In genomic region chr3:176873261-176873660, GRCh38 we compare ENCODE assay signal across 17 cellular contexts.
A peak's percentile ranks its signal among the peaks of the same experiment; 100 is the strongest.
DNase-seq lines count a peak whose midpoint lies in the region; ATAC-seq, FAIRE-seq and TF ChIP-seq lines count a peak whose summit lies in the region.
"Had no signal": no experiment of that assay in that cellular context is flagged by ENCODE, and none has a peak within 500 bp of the region (broad histone marks: within the 10 kb centered on the region; RNA-seq: fewer than 3 reads in every experiment).

No MANE protein-coding gene starts in this region.

- POLR2A ChIA-PET in H1 (lab: Charles Lee; ENCODE audit: partially characterized antibody), result interaction anchor here (1.7 kb wide), 1 partner anchor 66 kb away, joined by 5 read pairs; no protein-coding TSS in a partner anchor
- POLR2A ChIA-PET in naive thymus-derived CD4-positive, alpha-beta T cell (lab: Charles Lee), result no interaction called here

- H3K79me2 ChIP-seq in H1 (ENCODE audit: control insufficient read depth in 1 of 2, insufficient read depth in 2 of 2, low read length in 2 of 2), result no peaks in the 10 kb centered on the region

- no peak for TF ChIP-seq CTCF in H1 (IDR thresholded peaks at IDR 0.05; ENCODE audit: control extremely low read depth in 1 of 3, insufficient read depth in 1 of 3, low read depth in 1 of 3, low read length in 3 of 3)
- TF ChIP-seq CTCF in endothelial cell (IDR thresholded peaks at IDR 0.05; ENCODE audit: unreplicated experiment), result no peak

- no peak overlapping the region for H3K56ac ChIP-seq in H1 (replicated peaks; ENCODE audit: insufficient read length, low read depth, low read length)

- H4K20me1 ChIP-seq in H1 (replicated peaks in 1 of 2; ENCODE audit: control insufficient read depth in 1 of 2, insufficient read depth in 2 of 2, low read length in 2 of 2), result no peaks in the 10 kb centered on the region

- H3K27ac ChIP-seq in H1 (ENCODE audit: low read depth, low read length), result no peak overlapping the region
- no peak overlapping the region for H3K27ac ChIP-seq in naive thymus-derived CD4-positive, alpha-beta T cell (ENCODE audit: low read depth, low read length)
- H3K27ac ChIP-seq: colonic mucosa, esophagus squamous epithelium, gastrocnemius medialis, Peyer's patch, SJCRH30, testis had no signal

- no peak overlapping the region for H2BK12ac ChIP-seq in H1 (ENCODE audit: low read depth, low read length)

- H3K4ac ChIP-seq in H1 (replicated peaks; ENCODE audit: insufficient read length, low read depth, low read length), result no peak overlapping the region

- H3K9ac ChIP-seq in H1 (replicated peaks in 1 of 4; ENCODE audit: extremely low read depth in 1 of 4, low read depth in 3 of 4, low read length in 3 of 4), result no peak overlapping the region

- no peak for FAIRE-seq in H1 (lab: Jason Lieb, UNC)
- FAIRE-seq: small intestine had no signal

- no peak overlapping the region for H3K4me3 ChIP-seq in H1 (ENCODE audit: extremely low read depth in 1 of 4, insufficient read depth in 2 of 4, low read depth in 3 of 4, low read length in 4 of 4)
- no peak overlapping the region for H3K4me3 ChIP-seq in naive thymus-derived CD4-positive, alpha-beta T cell (ENCODE audit: low read length)
- H3K4me3 ChIP-seq: colonic mucosa, esophagus squamous epithelium, gastrocnemius medialis, Peyer's patch, SJCRH30, testis had no signal

- no peak overlapping the region for H4K91ac ChIP-seq in H1 (replicated peaks; ENCODE audit: insufficient read length, low read length)

- no peak overlapping the region for H3K23ac ChIP-seq in H1 (ENCODE audit: insufficient read length)

- H3K79me1 ChIP-seq in H1 (ENCODE audit: low read depth, low read length), result no peaks in the 10 kb centered on the region

- peaks cover 0 to 2% (median 0%) of the 10 kb centered on the region in 4 experiments; a peak in 1 of 8 replicates for H3K36me3 ChIP-seq in H1 (ENCODE audit: control insufficient read depth in 2 of 4, insufficient read depth in 4 of 4, low read length in 3 of 4)
- H3K36me3 ChIP-seq in naive thymus-derived CD4-positive, alpha-beta T cell (ENCODE audit: control insufficient read depth in 2 of 3, insufficient read depth in 3 of 3, low read length in 3 of 3), result no peaks in the 10 kb centered on the region
- H3K36me3 ChIP-seq: colonic mucosa, esophagus squamous epithelium, gastrocnemius medialis, Peyer's patch, SJCRH30 had no signal

- H4K5ac ChIP-seq in H1 (ENCODE audit: insufficient read length, low read depth, low read length), result no peak overlapping the region

- peaks cover 13 to 14% of the 10 kb centered on the region in 2 experiments; a peak in 2 of 4 replicates for H3K9me3 ChIP-seq in H1 (ENCODE audit: insufficient read depth in 2 of 2, low read depth in 1 of 2, low read length in 1 of 2)
- H3K9me3 ChIP-seq in naive thymus-derived CD4-positive, alpha-beta T cell (ENCODE audit: control insufficient read depth in 2 of 3, low read length in 3 of 3), result peaks cover 0 to 3% (median 0%) of the 10 kb centered on the region in 3 experiments
- H3K9me3 ChIP-seq: colonic mucosa, gastrocnemius medialis, Peyer's patch, SJCRH30, testis had no signal

- no peak overlapping the region; the same call in 1 of the 2 replicates for H2BK20ac ChIP-seq in H1 (ENCODE audit: low read length)

- TF ChIP-seq RAD21 in H1 (IDR thresholded peaks at IDR 0.05 in 1 of 2, conservative IDR thresholded peaks at IDR 0.05 in 1 of 2; ENCODE audit: low read depth in 2 of 2, low read length in 2 of 2), result no peak

- H3K4me1 Mint-ChIP-seq in naive thymus-derived CD4-positive, alpha-beta T cell, result peaks cover 0 to 9% (median 6%) of the 10 kb centered on the region in 7 donors
- H3K4me1 Mint-ChIP-seq in endothelial cell (ENCODE audit: unreplicated experiment), result peaks cover 2% of the 10 kb centered on the region

- peak overlapping the region in 2 of 9 donors; percentile 8 to 63 for H3K27ac Mint-ChIP-seq in naive thymus-derived CD4-positive, alpha-beta T cell
- H3K27ac Mint-ChIP-seq in endothelial cell (ENCODE audit: unreplicated experiment), result no peak overlapping the region
- H3K27ac Mint-ChIP-seq: CD14-positive monocyte had no signal

- no peaks in the 10 kb centered on the region for H3K27me3 ChIP-seq in H1 (replicated peaks in 1 of 4; ENCODE audit: control insufficient read depth in 3 of 4, extremely low read depth in 1 of 4, insufficient read depth in 3 of 4, low read length in 3 of 4)
- H3K27me3 ChIP-seq in naive thymus-derived CD4-positive, alpha-beta T cell (ENCODE audit: control insufficient read depth in 2 of 2, insufficient read depth in 2 of 2, low read length in 2 of 2), result no peaks in the 10 kb centered on the region
- H3K27me3 ChIP-seq: colonic mucosa, esophagus squamous epithelium, gastrocnemius medialis, Peyer's patch, SJCRH30, testis had no signal

- no peak overlapping the region for H2AK5ac ChIP-seq in H1 (ENCODE audit: low read depth, low read length)

- WGBS in H1 (ENCODE audit: extremely low coverage in 1 of 2, insufficient coverage in 1 of 2, insufficient read length in 1 of 2, insufficient replicate concordance in 2 of 2, low coverage in 1 of 2, low lambda C conversion rate in 2 of 2, missing lambda C conversion rate in 1 of 2), 2 experiments, result 89% methylated on average over 1 of the region's 1 CpG; no CpG with 5 or more reads in 1 of the 2 experiments

- no peak overlapping the region for H3K4me2 ChIP-seq in H1 (ENCODE audit: insufficient read depth in 1 of 2, low read depth in 2 of 2, low read length in 2 of 2)

- DNase-seq in H1 (ENCODE audit: low read depth in 1 of 2, low spot score in 2 of 2) (no peak), endothelial cell (ENCODE audit: low spot score) (no peak)
- no peak for DNase-seq in activated CD8-positive, alpha-beta memory T cell treated with anti-CD3 and anti-CD28 coated beads for 24 hours
- no peak for DNase-seq in naive thymus-derived CD4-positive, alpha-beta T cell
- DNase-seq: esophagus squamous epithelium, NCI-H187 had no signal

- intact Hi-C loops in naive thymus-derived CD4-positive, alpha-beta T cell (cut with micrococcal nuclease), result loop anchor here (2.0 to 5.0 kb wide), 6 partner anchors 179 to 1454 kb away; partner anchors contain the start of gene TBL1XR1 (in 1 of the 2)

- CTCF ChIA-PET in H1 (lab: Charles Lee; ENCODE audit: partially characterized antibody), result interaction anchor here (0.6 to 5.3 kb wide), 29 partner anchors 9 to 460 kb away, joined by 3 to 46 read pairs (median 3); no protein-coding TSS in a partner anchor
- CTCF ChIA-PET in naive thymus-derived CD4-positive, alpha-beta T cell (lab: Charles Lee), result interaction anchor here (0.5 to 2.4 kb wide), 5 partner anchors 65 to 1512 kb away, joined by 3 to 14 read pairs (median 7); no protein-coding TSS in a partner anchor

- peak overlapping the region; percentile 61; the same call in 1 of the 2 replicates for H2BK15ac ChIP-seq in H1 (ENCODE audit: low read length)

- no peak for TF ChIP-seq EP300 in H1 (IDR thresholded peaks at IDR 0.05; ENCODE audit: borderline replicate concordance in 1 of 2, low read depth in 2 of 2, low read length in 2 of 2)

- H2BK5ac ChIP-seq in H1 (ENCODE audit: low read depth, low read length), result no peak overlapping the region

- H3K14ac ChIP-seq in H1 (ENCODE audit: insufficient read length), result no peak overlapping the region

- no peaks in the 10 kb centered on the region for H3K23me2 ChIP-seq in H1 (ENCODE audit: low read depth, low read length)

- ATAC-seq in GM18502 (IDR thresholded peaks at IDR 0.05; ENCODE audit: poor library complexity, unreplicated experiment), result peak; percentile 17
- ATAC-seq in GM21447 (IDR thresholded peaks at IDR 0.05; ENCODE audit: unreplicated experiment), result peak; percentile 7
- peak; percentile 8 for ATAC-seq in HG03342 (IDR thresholded peaks at IDR 0.05; ENCODE audit: unreplicated experiment)
- no peak for ATAC-seq in naive thymus-derived CD4-positive, alpha-beta T cell

- no peak overlapping the region for H3K18ac ChIP-seq in H1 (ENCODE audit: extremely low read depth, low read length)

- no peak overlapping the region for H4K8ac ChIP-seq in H1 (ENCODE audit: extremely low read depth, insufficient read depth, low read length)

- peaks cover 0 to 27% (median 7%) of the 10 kb centered on the region in 11 donors for H3K9me3 Mint-ChIP-seq in naive thymus-derived CD4-positive, alpha-beta T cell
- H3K9me3 Mint-ChIP-seq in endothelial cell (ENCODE audit: unreplicated experiment), result peaks cover 4% of the 10 kb centered on the region

- H2BK120ac ChIP-seq in H1 (replicated peaks; ENCODE audit: low read depth, low read length), result no peak overlapping the region

- peak overlapping the region; percentile 91; the same call in 1 of the 2 replicates for H2AFZ ChIP-seq in H1 (ENCODE audit: low read length)

- H3K4me1 ChIP-seq in H1 (replicated peaks in 1 of 4; ENCODE audit: control insufficient read depth in 3 of 4, insufficient read depth in 4 of 4, low read length in 3 of 4), result no peaks in the 10 kb centered on the region
- no peaks in the 10 kb centered on the region for H3K4me1 ChIP-seq in naive thymus-derived CD4-positive, alpha-beta T cell (ENCODE audit: control insufficient read depth in 2 of 2, insufficient read depth in 2 of 2, low read length in 2 of 2)
- H3K4me1 ChIP-seq: colonic mucosa, gastrocnemius medialis, Peyer's patch, testis had no signal

- H3K27me3 Mint-ChIP-seq in naive thymus-derived CD4-positive, alpha-beta T cell, result peaks cover 0 to 11% (median 4%) of the 10 kb centered on the region in 5 donors
- H3K27me3 Mint-ChIP-seq in endothelial cell (ENCODE audit: unreplicated experiment), result no peaks in the 10 kb centered on the region

- TF ChIP-seq POLR2A in H1 (IDR thresholded peaks at IDR 0.05; ENCODE audit: control extremely low read depth in 1 of 2, low read depth in 2 of 2, low read length in 2 of 2), result no peak

- H3K4me3 Mint-ChIP-seq in naive thymus-derived CD4-positive, alpha-beta T cell, result no peak overlapping the region
- H3K4me3 Mint-ChIP-seq in endothelial cell (ENCODE audit: unreplicated experiment), result no peak overlapping the region
- H3K4me3 Mint-ChIP-seq: CD14-positive monocyte, T-cell had no signal

- peaks cover 0 to 12% (median 0%) of the 10 kb centered on the region in 5 donors for H3K36me3 Mint-ChIP-seq in naive thymus-derived CD4-positive, alpha-beta T cell
- H3K36me3 Mint-ChIP-seq in endothelial cell (ENCODE audit: low read depth, unreplicated experiment), result no peaks in the 10 kb centered on the region
- H3K36me3 Mint-ChIP-seq: CD14-positive monocyte, T-cell had no signal

TF ChIP-seq in H1, 55 proteins besides CTCF, POLR2A, EP300 and RAD21 (continues in another document):
- TF ChIP-seq TAF7 (optimal IDR thresholded peaks at IDR 0.05; ENCODE audit: borderline replicate concordance, low read depth, low read length) (no peak), JUND (IDR thresholded peaks at IDR 0.05; ENCODE audit: low read length) (no peak), BRCA1 (IDR thresholded peaks at IDR 0.05; ENCODE audit: low read depth, low read length) (no peak), CTBP2 (IDR thresholded peaks at IDR 0.05; ENCODE audit: borderline replicate concordance, insufficient read depth, insufficient read length, low read length) (no peak), BCL11A (IDR thresholded peaks at IDR 0.05; ENCODE audit: low read depth in 2 of 2, low read length in 2 of 2) (no peak), ATF3 (IDR thresholded peaks at IDR 0.05; ENCODE audit: insufficient read depth, low read depth, low read length) (no peak)
